Comparison of ENCODE assay signal across 9 cellular contexts in genomic region chr17:28712705-28713415, GRCh38. TPM values are rescaled to one million over a fixed set of nuclear protein-coding genes. Genes with fewer than 3 reads are reported as not detected.
DNase-seq lines count a peak whose midpoint lies in the region; ATAC-seq and TF ChIP-seq lines count a peak whose summit lies in the region.
"Had no signal": no experiment of that assay in that cellular context is flagged by ENCODE, and none has a peak within 500 bp of the region (broad histone marks: within the 10 kb centered on the region; RNA-seq: fewer than 3 reads in every experiment).

No MANE protein-coding gene starts in this region.

- TF ChIP-seq CTCF in NB4 (IDR thresholded peaks at IDR 0.05; ENCODE audit: low read depth, low read length): no peak

- 81 to 84% methylated on average over 7 of the region's 7 CpGs for WGBS in GM23248 (ENCODE audit: low coverage in 1 of 2, low lambda C conversion rate in 2 of 2, missing lambda C conversion rate in 2 of 2), 2 experiments

- H3K4me1 ChIP-seq in BLaER1 (peaks cover 55% of the 10 kb centered on the region), iPS-15b (ENCODE audit: control insufficient read depth, insufficient read depth, low read length) (peaks cover 10% of the 10 kb centered on the region), GM23248 (ENCODE audit: insufficient read depth) (peaks cover 7% of the 10 kb centered on the region; the same call in 1 of the 2 replicates)

- no peaks in the 10 kb centered on the region for H3K9me2 ChIP-seq in GM23248 (ENCODE audit: insufficient read depth)

- peak overlapping the region; percentile 96 for H3K4me2 ChIP-seq in BLaER1
- H3K4me2 ChIP-seq in GM23248 (ENCODE audit: unreplicated experiment): no peak overlapping the region

- H3K36me3 ChIP-seq in BLaER1 (peaks cover 34% of the 10 kb centered on the region), iPS-15b (ENCODE audit: control insufficient read depth, insufficient read depth, low read length) (peaks cover 22% of the 10 kb centered on the region), GM23248 (ENCODE audit: low read depth) (0 out of 2 replicates have a peak, but pooled peaks cover 12% of the 10 kb centered on the region)

- no peaks in the 10 kb centered on the region for H3K9me3 ChIP-seq in BLaER1
- H3K9me3 ChIP-seq in iPS-15b (ENCODE audit: control insufficient read depth, insufficient read depth, low read length): no peaks in the 10 kb centered on the region
- no peaks in the 10 kb centered on the region for H3K9me3 ChIP-seq in GM23248 (ENCODE audit: low read depth)
- H3K9me3 ChIP-seq: sigmoid colon had no signal

- no peak overlapping the region for H2AFZ ChIP-seq in GM23248

- peaks cover 26% of the 10 kb centered on the region for H4K20me1 ChIP-seq in BLaER1
- H4K20me1 ChIP-seq in GM23248 (ENCODE audit: insufficient read depth): no peaks in the 10 kb centered on the region

- no peak for ATAC-seq in HG02678 (IDR thresholded peaks at IDR 0.05; ENCODE audit: unreplicated experiment)
- ATAC-seq: SK-N-SH treated with all-trans-retinoic acid at 6 μM for 48 hours had no signal

- H3K9ac ChIP-seq in BLaER1: peak overlapping the region; percentile 84
- H3K9ac ChIP-seq in iPS-15b (ENCODE audit: low read depth, low read length): no peak overlapping the region
- H3K9ac ChIP-seq in GM23248: no peak overlapping the region

- in situ Hi-C loops in GM23248 (cut with MboI): no loop called here

- TF ChIP-seq POLR2A in NB4 (IDR thresholded peaks at IDR 0.05; ENCODE audit: extremely low read depth, insufficient read length): no peak

- peaks cover 21% of the 10 kb centered on the region for H3F3A ChIP-seq in GM23248 (ENCODE audit: insufficient read depth)

- H3K4me3 ChIP-seq in BLaER1 (peak overlapping the region; percentile 78), NB4 (ENCODE audit: low read depth, low read length) (peak overlapping the region; percentile 55), iPS-15b (ENCODE audit: low read depth, low read length) (peak overlapping the region; percentile 65), GM23248 (no peak overlapping the region)

- DNase-seq in NB4 (ENCODE audit: low read depth) (no peak), GM23248 (no peak), UCSD-AML1 (lab: John Stamatoyannopoulos, UW; ENCODE audit: unreplicated experiment) (no peak)
- DNase-seq: NCI-H2081 treated with DMSO at 0.1 percent for 48 hours, sigmoid colon had no signal

- H3K27ac ChIP-seq in BLaER1: peak overlapping the region; percentile 87
- no peak overlapping the region for H3K27ac ChIP-seq in GM23248

- H3K27me3 ChIP-seq in BLaER1: no peaks in the 10 kb centered on the region
- no peaks in the 10 kb centered on the region for H3K27me3 ChIP-seq in iPS-15b (ENCODE audit: control insufficient read depth, insufficient read depth, low read length)
- H3K27me3 ChIP-seq in GM23248 (replicated peaks; ENCODE audit: insufficient read depth): no peaks in the 10 kb centered on the region
- H3K27me3 ChIP-seq: sigmoid colon had no signal

- H3K79me2 ChIP-seq in GM23248 (ENCODE audit: insufficient read depth): peaks cover 28% of the 10 kb centered on the region

RNA-seq across cellular contexts. Expression of gene PROCA1, which starts 1.2 kb away (rescaled TPM):
- 0.65 TPM in 1 of 2 replicates, not detected in the other for total RNA-seq in GM23248 (2014; rRNA removed; shearing (Covaris generic))
- 0.41 and 0.44 TPM in 2 replicates for polyA plus RNA-seq in GM23248 (2016; fragmentation: Nextera tagmentation; extraction: Ambion mirVana)

RNA-seq across cellular contexts. Expression of gene RAB34, which starts 4.8 kb away (rescaled TPM):
- total RNA-seq in GM23248 (2014; rRNA removed; shearing (Covaris generic)): 307 and 476 TPM in 2 replicates
- polyA plus RNA-seq in GM23248 (2016; fragmentation: Nextera tagmentation; extraction: Ambion mirVana): 277 and 293 TPM in 2 replicates

RNA-seq across cellular contexts. Expression of gene RPL23A, which starts 6.9 kb away (rescaled TPM):
- total RNA-seq in GM23248 (2014; rRNA removed; shearing (Covaris generic)): 362 and 383 TPM in 2 replicates
- 1,040 and 1,075 TPM in 2 replicates for polyA plus RNA-seq in GM23248 (2016; fragmentation: Nextera tagmentation; extraction: Ambion mirVana)

RNA-seq across cellular contexts. Expression of gene TLCD1, which starts 13.2 kb away (rescaled TPM):
- 4.8 and 16.3 TPM in 2 replicates for total RNA-seq in GM23248 (2014; rRNA removed; shearing (Covaris generic))
- 13.8 and 14.2 TPM in 2 replicates for polyA plus RNA-seq in GM23248 (2016; fragmentation: Nextera tagmentation; extraction: Ambion mirVana)

RNA-seq across cellular contexts. Expression of gene NEK8, which starts 15.7 kb away (rescaled TPM):
- 2.9 and 13.5 TPM in 2 replicates for total RNA-seq in GM23248 (2014; rRNA removed; shearing (Covaris generic))
- polyA plus RNA-seq in GM23248 (2016; fragmentation: Nextera tagmentation; extraction: Ambion mirVana): 2.7 and 2.8 TPM in 2 replicates
